Comparison of ENCODE assay signal across 1 cellular context in the genomic region with DNA sequence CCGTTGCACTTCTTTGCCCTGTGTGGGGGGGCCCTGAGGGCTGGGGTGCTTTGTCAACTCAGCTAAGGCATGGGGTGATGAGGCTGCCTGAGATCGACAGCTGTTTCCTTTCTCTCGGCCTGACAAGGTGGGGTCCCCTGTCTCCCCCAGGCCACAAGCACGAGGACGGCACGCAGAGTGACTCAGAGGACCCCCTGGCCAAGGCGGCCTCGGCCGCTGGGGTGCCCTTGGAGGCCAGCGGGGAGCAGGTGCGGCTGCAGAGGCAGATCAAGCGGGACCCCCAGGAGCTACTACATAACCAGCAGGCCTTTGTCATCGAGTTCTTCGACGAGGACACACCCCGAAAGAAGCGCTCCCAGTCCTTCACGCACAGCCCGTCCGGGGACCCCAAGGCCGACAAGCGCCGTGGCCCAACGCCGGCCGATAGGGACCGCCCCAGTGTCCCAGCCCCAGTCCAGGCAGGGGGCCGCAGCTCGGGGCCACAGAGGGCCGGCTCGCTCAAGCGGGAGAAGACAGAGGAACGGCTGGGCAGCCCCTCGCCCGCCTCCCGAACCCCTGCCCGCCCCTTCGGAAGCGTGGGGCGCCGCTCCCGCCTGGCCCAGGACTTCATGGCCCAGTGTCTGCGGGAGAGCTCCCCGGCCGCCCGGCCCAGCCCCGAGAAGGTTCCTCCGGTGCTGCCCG.
TF ChIP-seq lines count a peak whose summit lies in the region.

No MANE protein-coding gene starts in this region.

TF ChIP-seq in HepG2, 621 proteins besides CTCF, POLR2A, EP300 and RAD21:
- TF ChIP-seq AGO2 (optimal IDR thresholded peaks at IDR 0.05; ENCODE audit: low read depth, low read length) (peak; percentile 29), ZNF709 (CRISPR knock-in tag; IDR thresholded peaks at IDR 0.05) (no peak)
TF ChIP-seq in HepG2: peak in this region for 1.
